Comparison of ENCODE assay signal across 8 cellular contexts in genomic region chr2:236352761-236353593, GRCh38.
DNase-seq lines count a peak whose midpoint lies in the region; ATAC-seq and TF ChIP-seq lines count a peak whose summit lies in the region.

No MANE protein-coding gene starts in this region.

- H3K4me3 Mint-ChIP-seq in T-helper 17 cell (no peak overlapping the region), progenitor cell of endocrine pancreas (ENCODE audit: low read depth) (no peak overlapping the region)

- H3K36me3 ChIP-seq in KMS-11 (ENCODE audit: insufficient read depth), result no peaks in the 10 kb centered on the region

- H3K27me3 ChIP-seq in KMS-11 (ENCODE audit: insufficient read depth, low read depth), result no peaks in the 10 kb centered on the region

- H3K4me1 Mint-ChIP-seq in T-helper 17 cell (peaks cover 13% of the 10 kb centered on the region), progenitor cell of endocrine pancreas (ENCODE audit: low read depth) (no peaks in the 10 kb centered on the region)

- peak; percentile 93 for TF ChIP-seq CTCF in KMS-11 (conservative IDR thresholded peaks at IDR 0.05; ENCODE audit: low read depth, low read length)
- TF ChIP-seq CTCF in progenitor cell of endocrine pancreas (IDR thresholded peaks at IDR 0.05; ENCODE audit: unreplicated experiment), result peak; percentile 94

- no peaks in the 10 kb centered on the region for H3K9me3 ChIP-seq in T-helper 17 cell (ENCODE audit: control insufficient read depth, low read length, poor library complexity, severe bottlenecking)

- no peaks in the 10 kb centered on the region for H3K9me3 Mint-ChIP-seq in progenitor cell of endocrine pancreas (ENCODE audit: low read depth)

- DNase-seq in NCI-H1092 treated with DMSO at 0.1 percent for 48 hours (lab: John Stamatoyannopoulos, UW) (peak; percentile 3), NCI-H1092 (lab: John Stamatoyannopoulos, UW) (no peak), T-helper 17 cell (no peak), fibroblast of peridontal ligament (ENCODE audit: extremely low read depth) (peak; percentile 64), progenitor cell of endocrine pancreas (ENCODE audit: low spot score, unreplicated experiment) (no peak), T-helper 2 cell (no peak)

- no peaks in the 10 kb centered on the region for H4K20me1 ChIP-seq in KMS-11 (ENCODE audit: insufficient read depth)

- H3K4me1 ChIP-seq in KMS-11 (ENCODE audit: low read depth, poor library complexity, severe bottlenecking), result no peaks in the 10 kb centered on the region

- no peak overlapping the region for H2AFZ ChIP-seq in KMS-11 (ENCODE audit: low read depth)

- H3K9ac ChIP-seq in KMS-11, result no peak overlapping the region

- no peak overlapping the region for H3K27ac ChIP-seq in KMS-11

- H3K36me3 Mint-ChIP-seq in T-helper 17 cell (ENCODE audit: low read depth), result no peaks in the 10 kb centered on the region
- peaks cover 3% of the 10 kb centered on the region for H3K36me3 Mint-ChIP-seq in progenitor cell of endocrine pancreas (ENCODE audit: insufficient read depth)

- H3K4me2 ChIP-seq in KMS-11, result no peak overlapping the region

- H3K79me2 ChIP-seq in KMS-11 (ENCODE audit: insufficient read depth, low read depth), result no peaks in the 10 kb centered on the region

- ATAC-seq in T-helper 17 cell (peak; percentile 57), HG02884 (IDR thresholded peaks at IDR 0.05; ENCODE audit: unreplicated experiment) (no peak)

- H3K27ac Mint-ChIP-seq in T-helper 17 cell (no peak overlapping the region), progenitor cell of endocrine pancreas (no peak overlapping the region)

- H3K27me3 Mint-ChIP-seq in T-helper 17 cell (peaks cover 38% of the 10 kb centered on the region), progenitor cell of endocrine pancreas (no peaks in the 10 kb centered on the region)

- no peak overlapping the region for H3K4me3 ChIP-seq in KMS-11 (IDR thresholded peaks at IDR 0.05; ENCODE audit: insufficient read depth, low read depth, low read length)

Comparison
In these comparisons a context has a peak if more than half of its experiments do, and no peak if none do; other contexts are left out.
1. DNase-seq: peak in NCI-H1092 treated with DMSO at 0.1 percent for 48 hours (single experiment) and fibroblast of peridontal ligament (single experiment); none in NCI-H1092 (single experiment), T-helper 17 cell (0 of 3), progenitor cell of endocrine pancreas (single experiment) and T-helper 2 cell (0 of 5).